39 cellular contexts compared by ENCODE assay signal in the genomic region with DNA sequence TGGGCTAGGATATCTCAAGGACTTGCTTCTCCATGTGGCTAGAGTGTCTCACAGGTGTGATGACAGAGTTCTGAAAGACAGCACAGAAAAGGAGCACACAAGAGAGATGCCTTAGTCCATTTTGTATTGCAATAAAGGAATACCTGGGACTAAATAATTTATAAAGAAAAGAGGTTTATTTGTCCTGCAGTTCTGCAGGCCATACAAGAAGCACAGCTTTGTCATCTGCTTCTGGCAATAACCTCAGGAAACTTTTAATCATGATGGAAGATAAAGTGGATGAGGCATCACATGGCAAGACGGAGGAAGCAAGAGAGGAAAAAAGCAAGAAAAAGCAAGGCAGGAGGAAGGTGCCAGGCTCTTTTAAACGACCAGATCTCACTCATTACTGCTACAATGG.
"Had no signal": no experiment of that assay in that cellular context is flagged by ENCODE, and none has a peak within 500 bp of the region (broad histone marks: within the 10 kb centered on the region; RNA-seq: fewer than 3 reads in every experiment).

No MANE protein-coding gene starts in this region.

- H3K4me1 Mint-ChIP-seq: activated naive CD4-positive, alpha-beta T cell treated with anti-CD3 and anti-CD28 coated beads, Interleukin-2, amount 10 ng/mL, durations not matched to agents 7 days and 5 days; activated naive CD4-positive, alpha-beta T cell treated with anti-CD3 and anti-CD28 coated beads, Interleukin-2, amount 50 U/mL, for 24 hours; activated naive CD8-positive, alpha-beta T cell treated with anti-CD3 and anti-CD28 coated beads for 36 hours; activated naive CD8-positive, alpha-beta T cell treated with anti-CD3 and anti-CD28 coated beads, Interleukin-2, amount 10 ng/mL, durations not matched to agents 7 days and 5 days; activated naive CD8-positive, alpha-beta T cell treated with anti-CD3 and anti-CD28 coated beads, Interleukin-2, amount 50 U/mL, for 24 hours; activated T-helper 17 cell treated with anti-CD3 and anti-CD28 coated beads, Interleukin-2, amount 50 U/mL, for 72 hours; brain; central memory CD8-positive, alpha-beta T cell had no signal

- H3K36me3 Mint-ChIP-seq: activated naive CD4-positive, alpha-beta T cell treated with anti-CD3 and anti-CD28 coated beads, Interleukin-2, amount 10 ng/mL, durations not matched to agents 7 days and 5 days; activated naive CD4-positive, alpha-beta T cell treated with anti-CD3 and anti-CD28 coated beads, Interleukin-2, amount 50 U/mL, for 24 hours; activated naive CD4-positive, alpha-beta T cell treated with anti-CD3 and anti-CD28 coated beads, Interleukin-2, amount 50 U/mL, for 72 hours; activated naive CD8-positive, alpha-beta T cell; activated naive CD8-positive, alpha-beta T cell treated with anti-CD3 and anti-CD28 coated beads for 36 hours; activated naive CD8-positive, alpha-beta T cell treated with anti-CD3 and anti-CD28 coated beads, Interleukin-2, amount 10 ng/mL, durations not matched to agents 7 days and 5 days; brain had no signal

- DNase-seq: activated effector memory CD4-positive, alpha-beta T cell treated with anti-CD3 and anti-CD28 coated beads, Interleukin-2, amount 50 U/mL, for 16 hours; activated effector memory CD4-positive, alpha-beta T cell treated with Interleukin-2 at 50 U/mL for 16 hours; activated gamma-delta T cell; activated gamma-delta T cell treated with Interleukin-2 at 50 U/mL for 16 hours; activated naive CD4-positive, alpha-beta T cell; activated naive CD4-positive, alpha-beta T cell treated with anti-CD3 and anti-CD28 coated beads for 36 hours; activated naive CD4-positive, alpha-beta T cell treated with anti-CD3 and anti-CD28 coated beads, Interleukin-2, amount 10 ng/mL, durations not matched to agents 7 days and 5 days; activated naive CD4-positive, alpha-beta T cell treated with anti-CD3 and anti-CD28 coated beads, Interleukin-2, amount 50 U/mL, for 16 hours; activated naive CD4-positive, alpha-beta T cell treated with Interleukin-2 at 50 U/mL for 16 hours; activated naive CD8-positive, alpha-beta T cell treated with anti-CD3 and anti-CD28 coated beads for 36 hours; activated naive CD8-positive, alpha-beta T cell treated with anti-CD3 and anti-CD28 coated beads, Interleukin-2, amount 10 ng/mL, durations not matched to agents 7 days and 5 days; activated naive CD8-positive, alpha-beta T cell treated with anti-CD3 and anti-CD28 coated beads, Interleukin-2, amount 50 U/mL, for 24 hours; activated T-cell treated with anti-CD3 and anti-CD28 coated beads, Interleukin-2, amount 50 U/mL, for 24 hours; activated T-cell treated with anti-CD3 and anti-CD28 coated beads, Interleukin-2, amount 50 U/mL, for 4 hours; activated T-cell treated with anti-CD3 and anti-CD28 coated beads, Interleukin-2, amount 50 U/mL, for 48 hours; activated T-cell treated with anti-CD3 and anti-CD28 coated beads, Interleukin-2, amount 50 U/mL, for 72 hours; amniotic stem cell; amygdala; anterior cingulate cortex; aorta; body of pancreas; brain microvascular endothelial cell; caudate nucleus; central memory CD4-positive, alpha-beta T cell; cerebellar nuclear complex had no signal

- H3K4me1 ChIP-seq: adrenal gland, ascending aorta, body of pancreas, breast epithelium had no signal

- H3K27me3 Mint-ChIP-seq: activated naive CD4-positive, alpha-beta T cell treated with anti-CD3 and anti-CD28 coated beads, Interleukin-2, amount 10 ng/mL, durations not matched to agents 7 days and 5 days; activated naive CD4-positive, alpha-beta T cell treated with anti-CD3 and anti-CD28 coated beads, Interleukin-2, amount 50 U/mL, for 24 hours; activated naive CD8-positive, alpha-beta T cell; activated naive CD8-positive, alpha-beta T cell treated with anti-CD3 and anti-CD28 coated beads for 36 hours; activated naive CD8-positive, alpha-beta T cell treated with anti-CD3 and anti-CD28 coated beads, Interleukin-2, amount 50 U/mL, for 24 hours; activated T-cell treated with anti-CD3 and anti-CD28 coated beads, Interleukin-2, amount 50 U/mL, for 24 hours; activated T-helper 17 cell treated with anti-CD3 and anti-CD28 coated beads, Interleukin-2, amount 50 U/mL, for 72 hours; brain; central memory CD8-positive, alpha-beta T cell had no signal

- FAIRE-seq: astrocyte, bronchial epithelial cell had no signal

- ATAC-seq: activated naive CD4-positive, alpha-beta T cell treated with anti-CD3 and anti-CD28 coated beads, Interleukin-2, amount 50 U/mL, for 72 hours; activated naive CD8-positive, alpha-beta T cell treated with anti-CD3 and anti-CD28 coated beads, Interleukin-2, amount 50 U/mL, for 24 hours; activated T-cell treated with anti-CD3 and anti-CD28 coated beads, Interleukin-2, amount 50 U/mL, for 4 hours; activated T-cell treated with anti-CD3 and anti-CD28 coated beads, Interleukin-2, amount 50 U/mL, for 72 hours; activated T-helper 17 cell treated with anti-CD3 and anti-CD28 coated beads, Interleukin-2, amount 50 U/mL, for 72 hours; body of pancreas had no signal

- H3K27ac ChIP-seq: adrenal gland, ascending aorta, body of pancreas, brain microvascular endothelial cell, breast epithelium, cardiac muscle cell had no signal

- H3K27me3 ChIP-seq: adrenal gland, ascending aorta, body of pancreas, brain microvascular endothelial cell, breast epithelium, cardiac muscle cell had no signal

- H3K9me3 Mint-ChIP-seq: activated naive CD4-positive, alpha-beta T cell treated with anti-CD3 and anti-CD28 coated beads, Interleukin-2, amount 10 ng/mL, durations not matched to agents 7 days and 5 days; activated naive CD4-positive, alpha-beta T cell treated with anti-CD3 and anti-CD28 coated beads, Interleukin-2, amount 50 U/mL, for 24 hours; activated naive CD8-positive, alpha-beta T cell treated with anti-CD3 and anti-CD28 coated beads for 36 hours; activated naive CD8-positive, alpha-beta T cell treated with anti-CD3 and anti-CD28 coated beads, Interleukin-2, amount 10 ng/mL, durations not matched to agents 7 days and 5 days; activated T-cell treated with anti-CD3 and anti-CD28 coated beads, Interleukin-2, amount 50 U/mL, for 24 hours; activated T-cell treated with anti-CD3 and anti-CD28 coated beads, Interleukin-2, amount 50 U/mL, for 4 hours; activated T-cell treated with anti-CD3 and anti-CD28 coated beads, Interleukin-2, amount 50 U/mL, for 72 hours; activated T-helper 1 cell treated with anti-CD3 and anti-CD28 coated beads, Interleukin-12 subunit alpha, Interleukin-12 subunit beta, Interleukin-2, Interleukin-4 antibody, amounts not matched to agents 30 ng/mL and 10 ng/mL and 1 ng/mL, durations not matched to agents 14 hours and 24 hours and 36 hours; activated T-helper 2 cell treated with anti-CD3 and anti-CD28 coated beads, Interferon-gamma antibody, Interleukin-2, Interleukin-4, amounts not matched to agents 10 μg/mL and 5 μg/mL and 100 μg/mL, durations not matched to agents 14 hours and 24 hours and 36 hours had no signal

- H3K4me3 Mint-ChIP-seq: activated naive CD4-positive, alpha-beta T cell treated with anti-CD3 and anti-CD28 coated beads for 36 hours; activated naive CD4-positive, alpha-beta T cell treated with anti-CD3 and anti-CD28 coated beads, Interleukin-2, amount 10 ng/mL, durations not matched to agents 7 days and 5 days; activated naive CD4-positive, alpha-beta T cell treated with anti-CD3 and anti-CD28 coated beads, Interleukin-2, amount 50 U/mL, for 24 hours; activated naive CD8-positive, alpha-beta T cell; activated naive CD8-positive, alpha-beta T cell treated with anti-CD3 and anti-CD28 coated beads for 36 hours; activated naive CD8-positive, alpha-beta T cell treated with anti-CD3 and anti-CD28 coated beads, Interleukin-2, amount 10 ng/mL, durations not matched to agents 7 days and 5 days; activated naive CD8-positive, alpha-beta T cell treated with anti-CD3 and anti-CD28 coated beads, Interleukin-2, amount 50 U/mL, for 24 hours; activated T-cell treated with anti-CD3 and anti-CD28 coated beads, Interleukin-2, amount 50 U/mL, for 24 hours; activated T-cell treated with anti-CD3 and anti-CD28 coated beads, Interleukin-2, amount 50 U/mL, for 4 hours; activated T-cell treated with anti-CD3 and anti-CD28 coated beads, Interleukin-2, amount 50 U/mL, for 72 hours; activated T-helper 1 cell treated with anti-CD3 and anti-CD28 coated beads, Interleukin-12 subunit alpha, Interleukin-12 subunit beta, Interleukin-2, Interleukin-4 antibody, amounts not matched to agents 30 ng/mL and 10 ng/mL and 1 ng/mL, durations not matched to agents 14 hours and 24 hours and 36 hours; activated T-helper 17 cell treated with anti-CD3 and anti-CD28 coated beads, Interleukin-2, amount 50 U/mL, for 72 hours; brain; central memory CD8-positive, alpha-beta T cell had no signal

- H3K9me3 ChIP-seq: adrenal gland, ascending aorta, body of pancreas, breast epithelium had no signal

- H3K36me3 ChIP-seq: adrenal gland, ascending aorta, brain microvascular endothelial cell, breast epithelium, cardiac muscle cell had no signal

- H3K27ac Mint-ChIP-seq: activated naive CD4-positive, alpha-beta T cell treated with anti-CD3 and anti-CD28 coated beads for 36 hours; activated naive CD4-positive, alpha-beta T cell treated with anti-CD3 and anti-CD28 coated beads, Interleukin-2, amount 10 ng/mL, durations not matched to agents 7 days and 5 days; activated naive CD4-positive, alpha-beta T cell treated with anti-CD3 and anti-CD28 coated beads, Interleukin-2, amount 50 U/mL, for 24 hours; activated naive CD4-positive, alpha-beta T cell treated with anti-CD3 and anti-CD28 coated beads, Interleukin-2, amount 50 U/mL, for 72 hours; activated naive CD8-positive, alpha-beta T cell; activated naive CD8-positive, alpha-beta T cell treated with anti-CD3 and anti-CD28 coated beads for 36 hours; activated naive CD8-positive, alpha-beta T cell treated with anti-CD3 and anti-CD28 coated beads, Interleukin-2, amount 10 ng/mL, durations not matched to agents 7 days and 5 days; activated naive CD8-positive, alpha-beta T cell treated with anti-CD3 and anti-CD28 coated beads, Interleukin-2, amount 50 U/mL, for 24 hours; activated T-cell treated with anti-CD3 and anti-CD28 coated beads, Interleukin-2, amount 50 U/mL, for 24 hours; activated T-cell treated with anti-CD3 and anti-CD28 coated beads, Interleukin-2, amount 50 U/mL, for 72 hours; activated T-helper 1 cell treated with anti-CD3 and anti-CD28 coated beads, Interleukin-12 subunit alpha, Interleukin-12 subunit beta, Interleukin-2, Interleukin-4 antibody, amounts not matched to agents 30 ng/mL and 10 ng/mL and 1 ng/mL, durations not matched to agents 14 hours and 24 hours and 36 hours; activated T-helper 17 cell treated with anti-CD3 and anti-CD28 coated beads, Interleukin-2, amount 50 U/mL, for 72 hours; activated T-helper 2 cell treated with anti-CD3 and anti-CD28 coated beads, Interferon-gamma antibody, Interleukin-2, Interleukin-4, amounts not matched to agents 10 μg/mL and 5 μg/mL and 100 μg/mL, durations not matched to agents 14 hours and 24 hours and 36 hours had no signal

- H3K4me3 ChIP-seq: adrenal gland, ascending aorta, body of pancreas, breast epithelium, cardiac muscle cell had no signal
